Comparison of ENCODE assay signal across 8 cellular contexts in genomic region chr7:92633211-92633906, GRCh38. TPM values are rescaled to one million over a fixed set of nuclear protein-coding genes. Genes with fewer than 3 reads are reported as not detected.
DNase-seq lines count a peak whose midpoint lies in the region; ATAC-seq and TF ChIP-seq lines count a peak whose summit lies in the region.

No MANE protein-coding gene starts in this region.

- CTCF ChIA-PET in activated CD4-positive, alpha-beta T cell treated with anti-CD3 and anti-CD28 coated beads, Interleukin-2, amount 10 ng/mL, durations not matched to agents 7 days and 5 days (lab: Charles Lee): interaction anchor here (0.6 to 3.0 kb wide), 9 partner anchors 9 to 577 kb away, joined by 3 to 15 read pairs (median 4); no protein-coding TSS in a partner anchor

- H3K36me3 ChIP-seq in Karpas-422 (ENCODE audit: insufficient read depth, low read length): 0 out of 2 replicates have a peak, but pooled peaks cover 3% of the 10 kb centered on the region
- no peaks in the 10 kb centered on the region for H3K36me3 ChIP-seq in neural progenitor cell

- H2AFZ ChIP-seq in Karpas-422 (ENCODE audit: low read length) (no peak overlapping the region), neural progenitor cell (replicated peaks) (no peak overlapping the region)

- H4K20me1 ChIP-seq in Karpas-422 (ENCODE audit: insufficient read depth, low read depth, low read length) (no peaks in the 10 kb centered on the region), neural progenitor cell (ENCODE audit: low read depth) (no peaks in the 10 kb centered on the region)

- H3K27ac ChIP-seq in Karpas-422 (ENCODE audit: low read length): peak overlapping the region; percentile 36; the same call in 1 of the 2 replicates
- H3K27ac ChIP-seq in neural progenitor cell: no peak overlapping the region

- no peak overlapping the region for H3K9ac ChIP-seq in Karpas-422 (ENCODE audit: low read length)
- no peak overlapping the region for H3K9ac ChIP-seq in neural progenitor cell

- H3K4me3 Mint-ChIP-seq in activated CD4-positive, alpha-beta T cell treated with anti-CD3 and anti-CD28 coated beads, Interleukin-2, amount 10 ng/mL, durations not matched to agents 7 days and 5 days: peak overlapping the region; percentile 14
- H3K4me3 Mint-ChIP-seq in neural progenitor cell: no peak overlapping the region

- H3K27me3 ChIP-seq in Karpas-422 (ENCODE audit: low read length) (no peaks in the 10 kb centered on the region), neural progenitor cell (no peaks in the 10 kb centered on the region)

- H3F3A ChIP-seq in neural progenitor cell (ENCODE audit: low read depth): no peaks in the 10 kb centered on the region

- DNase-seq in ELR (ENCODE audit: low read depth) (peak; percentile 98), Karpas-422 (no peak), fibroblast of mammary gland (ENCODE audit: low read depth) (peak; percentile 93), neural progenitor cell (ENCODE audit: low spot score) (no peak), iPS-NIHi7 (ENCODE audit: extremely low spot score) (no peak), SK-N-DZ (ENCODE audit: low spot score) (no peak)
- DNase-seq in activated CD4-positive, alpha-beta T cell treated with anti-CD3 and anti-CD28 coated beads, Interleukin-2, amount 10 ng/mL, durations not matched to agents 7 days and 5 days: peak; percentile 33

- H3K4me3 ChIP-seq in Karpas-422 (ENCODE audit: low read length) (no peak overlapping the region), fibroblast of mammary gland (ENCODE audit: control insufficient read depth, low read depth, low read length) (no peak overlapping the region), neural progenitor cell (no peak overlapping the region)

- peaks cover 6% of the 10 kb centered on the region for H3K9me3 Mint-ChIP-seq in activated CD4-positive, alpha-beta T cell treated with anti-CD3 and anti-CD28 coated beads, Interleukin-2, amount 10 ng/mL, durations not matched to agents 7 days and 5 days
- peaks cover 3% of the 10 kb centered on the region for H3K9me3 Mint-ChIP-seq in neural progenitor cell

- H3K4me2 ChIP-seq in Karpas-422 (ENCODE audit: low read depth, low read length, poor library complexity, severe bottlenecking) (no peak overlapping the region), neural progenitor cell (no peak overlapping the region)

- no peaks in the 10 kb centered on the region for H3K9me2 ChIP-seq in Karpas-422 (replicated peaks; ENCODE audit: insufficient read depth, low read length)

- H3K36me3 Mint-ChIP-seq in activated CD4-positive, alpha-beta T cell treated with anti-CD3 and anti-CD28 coated beads, Interleukin-2, amount 10 ng/mL, durations not matched to agents 7 days and 5 days (ENCODE audit: low read depth): peaks cover 40% of the 10 kb centered on the region
- peaks cover 13% of the 10 kb centered on the region for H3K36me3 Mint-ChIP-seq in neural progenitor cell

- POLR2A ChIA-PET in activated CD4-positive, alpha-beta T cell treated with anti-CD3 and anti-CD28 coated beads, Interleukin-2, amount 10 ng/mL, durations not matched to agents 7 days and 5 days (lab: Charles Lee): interaction anchor here (0.6 kb wide), 1 partner anchor 322 kb away, joined by 4 read pairs; no protein-coding TSS in a partner anchor

- H3K9me3 ChIP-seq in Karpas-422 (ENCODE audit: low read length) (no peaks in the 10 kb centered on the region), neural progenitor cell (ENCODE audit: low read depth) (no peaks in the 10 kb centered on the region)

- peak overlapping the region; percentile 73 for H3K27ac Mint-ChIP-seq in activated CD4-positive, alpha-beta T cell treated with anti-CD3 and anti-CD28 coated beads, Interleukin-2, amount 10 ng/mL, durations not matched to agents 7 days and 5 days
- peak overlapping the region; percentile 60 for H3K27ac Mint-ChIP-seq in neural progenitor cell

- no peaks in the 10 kb centered on the region for H3K27me3 Mint-ChIP-seq in activated CD4-positive, alpha-beta T cell treated with anti-CD3 and anti-CD28 coated beads, Interleukin-2, amount 10 ng/mL, durations not matched to agents 7 days and 5 days
- H3K27me3 Mint-ChIP-seq in neural progenitor cell (ENCODE audit: insufficient read depth, low read depth): peaks cover 2% of the 10 kb centered on the region

- TF ChIP-seq CTCF in fibroblast of mammary gland (conservative IDR thresholded peaks at IDR 0.05; ENCODE audit: control insufficient read depth, insufficient read depth, low read depth, low read length) (no peak), neural progenitor cell (IDR thresholded peaks at IDR 0.05) (no peak)

- peaks cover 53% of the 10 kb centered on the region for H3K4me1 Mint-ChIP-seq in activated CD4-positive, alpha-beta T cell treated with anti-CD3 and anti-CD28 coated beads, Interleukin-2, amount 10 ng/mL, durations not matched to agents 7 days and 5 days
- peaks cover 27% of the 10 kb centered on the region for H3K4me1 Mint-ChIP-seq in neural progenitor cell

- H3K4me1 ChIP-seq in Karpas-422 (ENCODE audit: low read length) (peaks cover 32% of the 10 kb centered on the region), neural progenitor cell (no peaks in the 10 kb centered on the region)

- ATAC-seq in GM18498 (IDR thresholded peaks at IDR 0.05; ENCODE audit: unreplicated experiment): no peak

- H3K79me2 ChIP-seq in Karpas-422 (ENCODE audit: low read length): peaks cover 32% of the 10 kb centered on the region
- H3K79me2 ChIP-seq in neural progenitor cell (ENCODE audit: low read depth): no peaks in the 10 kb centered on the region

RNA-seq across cellular contexts. Expression of gene FAM133B, which starts 43.2 kb away (rescaled TPM):
- 18.8 and 41.2 TPM in 2 replicates for total RNA-seq in Karpas-422 (2014; rRNA removed; shearing (Covaris generic); ENCODE audit: low replicate concordance)
- 10 to 100 TPM; 30.3 to 34.0 TPM for total RNA-seq in activated CD4-positive, alpha-beta T cell treated with anti-CD3 and anti-CD28 coated beads, Interleukin-2, amount 10 ng/mL, durations not matched to agents 7 days and 5 days
- total RNA-seq in neural progenitor cell (ENCODE audit: low replicate concordance): 47.5 and 69.9 TPM in 2 replicates
- 24.7 and 30.0 TPM in 2 replicates for polyA plus RNA-seq in SK-N-DZ (2014; cell fraction: cytosol; rRNA removed)
- 52.3 and 53.1 TPM in 2 replicates for polyA plus RNA-seq in SK-N-DZ (2014; cell fraction: nucleus; rRNA removed)

Comparison
In these comparisons a context has a peak if more than half of its experiments do, and no peak if none do; other contexts are left out.
1. DNase-seq: peak in ELR (single experiment), activated CD4-positive, alpha-beta T cell treated with anti-CD3 and anti-CD28 coated beads, Interleukin-2, amount 10 ng/mL, durations not matched to agents 7 days and 5 days (single experiment) and fibroblast of mammary gland (single experiment); none in Karpas-422 (single experiment), neural progenitor cell (single experiment), iPS-NIHi7 (single experiment) and SK-N-DZ (single experiment).